1 cellular context compared by ENCODE assay signal in genomic region chr1:20696397-20697333, GRCh38.
TF ChIP-seq lines count a peak whose summit lies in the region.

No MANE protein-coding gene starts in this region.

TF ChIP-seq in K562, 482 proteins besides CTCF, POLR2A, EP300 and RAD21 (continued from another document and continues in another):
- TF ChIP-seq PPARD (CRISPR knock-in tag; IDR thresholded peaks at IDR 0.05) (no peak), ZNF277 (CRISPR knock-in tag; IDR thresholded peaks at IDR 0.05; ENCODE audit: borderline replicate concordance) (no peak), ERF (CRISPR knock-in tag; IDR thresholded peaks at IDR 0.05) (peak; percentile 47; the same call in 1 of the 2 replicates), USF2 (CRISPR knock-in tag; IDR thresholded peaks at IDR 0.05) (peak; percentile 96), ZNF324 (CRISPR knock-in tag; IDR thresholded peaks at IDR 0.05) (no peak), CTCFL (IDR thresholded peaks at IDR 0.05; ENCODE audit: borderline replicate concordance, insufficient read depth, low read depth, low read length, poor library complexity, severe bottlenecking) (no peak), ZBTB1 (CRISPR knock-in tag; IDR thresholded peaks at IDR 0.05; ENCODE audit: borderline replicate concordance, low read depth) (no peak; the same call in 1 of the 2 replicates), CHAMP1 (IDR thresholded peaks at IDR 0.05) (no peak), DMBX1 (CRISPR knock-in tag; IDR thresholded peaks at IDR 0.05; ENCODE audit: borderline replicate concordance) (no peak), TSC22D4 (tag; IDR thresholded peaks at IDR 0.05) (no peak), KLF1 (tag; IDR thresholded peaks at IDR 0.05) (peak; percentile 96), HNRNPUL1 (IDR thresholded peaks at IDR 0.05; ENCODE audit: low read length) (no peak), ZC3H4 (CRISPR knock-in tag; IDR thresholded peaks at IDR 0.05; ENCODE audit: borderline replicate concordance) (no peak), RBFOX2 (IDR thresholded peaks at IDR 0.05; ENCODE audit: low read depth, low read length) (peak; percentile 47; the same call in 1 of the 2 replicates), C11orf30 (IDR thresholded peaks at IDR 0.05; ENCODE audit: low read depth) (no peak), ZNF347 (CRISPR knock-in tag; IDR thresholded peaks at IDR 0.05; ENCODE audit: low read depth) (no peak), SRSF9 (IDR thresholded peaks at IDR 0.05; ENCODE audit: borderline replicate concordance, low read depth, low read length) (no peak), ZNF511 (CRISPR knock-in tag; IDR thresholded peaks at IDR 0.05) (no peak), TEAD1 (CRISPR knock-in tag; IDR thresholded peaks at IDR 0.05) (no peak), HMGN3 (IDR thresholded peaks at IDR 0.05; ENCODE audit: borderline replicate concordance, extremely low read depth, insufficient read length, low read depth, low read length) (peak; percentile 85), ZFP36 (IDR thresholded peaks at IDR 0.05; ENCODE audit: low read depth, low read length, partially characterized antibody) (peak; percentile 11), CEBPZ (IDR thresholded peaks at IDR 0.05; ENCODE audit: borderline replicate concordance, low read depth, low read length) (no peak), ATF1 (CRISPR knock-in tag; IDR thresholded peaks at IDR 0.05) (no peak), ATF1 (tag; IDR thresholded peaks at IDR 0.05) (peak; percentile 36), BCOR (IDR thresholded peaks at IDR 0.05) (peak; percentile 63; the same call in 1 of the 2 replicates), NFE2 (IDR thresholded peaks at IDR 0.05; ENCODE audit: low read depth) (no peak), ZNF77 (CRISPR knock-in tag; IDR thresholded peaks at IDR 0.05) (no peak), MEF2A (IDR thresholded peaks at IDR 0.05; ENCODE audit: control insufficient read depth, low read depth, low read length) (no peak), ELF4 (CRISPR knock-in tag; IDR thresholded peaks at IDR 0.05) (no peak), HNRNPLL (IDR thresholded peaks at IDR 0.05; ENCODE audit: low read depth, low read length, poor library complexity, severe bottlenecking) (no peak), PKNOX1 (IDR thresholded peaks at IDR 0.05) (peak; percentile 54), HOMEZ (CRISPR knock-in tag; IDR thresholded peaks at IDR 0.05) (no peak), GTF2F1 (IDR thresholded peaks at IDR 0.05; ENCODE audit: low read depth, low read length) (no peak), DDX20 (tag; IDR thresholded peaks at IDR 0.05; ENCODE audit: low read depth) (no peak), RERE (CRISPR knock-in tag; IDR thresholded peaks at IDR 0.05; ENCODE audit: borderline replicate concordance) (no peak), HBP1 (CRISPR knock-in tag; IDR thresholded peaks at IDR 0.05) (no peak), NCOA6 (IDR thresholded peaks at IDR 0.05) (no peak), BRD9 (IDR thresholded peaks at IDR 0.05; ENCODE audit: low read depth, partially characterized antibody) (peak; percentile 56), ELF2 (CRISPR knock-in tag; IDR thresholded peaks at IDR 0.05) (no peak), ETV6 (IDR thresholded peaks at IDR 0.05; ENCODE audit: borderline replicate concordance in 1 of 2, low read depth in 2 of 2, low read length in 1 of 2) (no peak), ETV6 (CRISPR knock-in tag; IDR thresholded peaks at IDR 0.05; ENCODE audit: borderline replicate concordance) (no peak), ZNF431 (CRISPR knock-in tag; IDR thresholded peaks at IDR 0.05) (no peak), ZNF239 (CRISPR knock-in tag; IDR thresholded peaks at IDR 0.05) (no peak), GTF2E2 (tag; IDR thresholded peaks at IDR 0.05) (no peak)
